Comparison of ENCODE assay signal across 24 cellular contexts in genomic region chr12:46751173-46751572, GRCh38.
"Had no signal": no experiment of that assay in that cellular context is flagged by ENCODE, and none has a peak within 500 bp of the region (broad histone marks: within the 10 kb centered on the region; RNA-seq: fewer than 3 reads in every experiment).

No MANE protein-coding gene starts in this region.

- H3K27ac ChIP-seq: colonic mucosa, epithelial cell of prostate, esophagus squamous epithelium, gastrocnemius medialis, heart right ventricle, left lung, lower lobe of right lung had no signal

- H3K27ac Mint-ChIP-seq: dendritic cell treated with granulocyte-macrophage colony-stimulating factor and Interleukin-4, amounts not matched to agents 40 ng/mL and 50 ng/mL, for 4 days; effector memory CD8-positive, alpha-beta T cell; endodermal cell; mesothelial cell of epicardium had no signal

- H3K9me3 ChIP-seq: colonic mucosa, esophagus squamous epithelium, gastrocnemius medialis, lower lobe of right lung, mucosa of descending colon had no signal

- FAIRE-seq: keratinocyte had no signal

- H3K27me3 Mint-ChIP-seq: dendritic cell treated with granulocyte-macrophage colony-stimulating factor and Interleukin-4, amounts not matched to agents 40 ng/mL and 50 ng/mL, for 4 days had no signal

- H3K27me3 ChIP-seq: colonic mucosa, esophagus squamous epithelium, gastrocnemius medialis, heart right ventricle, left lung had no signal

- H3K4me3 ChIP-seq: colonic mucosa, esophagus squamous epithelium, gastrocnemius medialis, heart right ventricle, left lung, lower lobe of right lung, mucosa of descending colon had no signal

- H3K4me1 Mint-ChIP-seq: endodermal cell, mesothelial cell of epicardium had no signal

- DNase-seq: colonic mucosa; cortex of kidney; effector CD8-positive, alpha-beta T cell; effector memory CD8-positive, alpha-beta T cell; endodermal cell; erythroblast; esophagus squamous epithelium; foreskin fibroblast; foreskin melanocyte; gastrocnemius medialis; glutamatergic neuron; head of caudate nucleus; heart right ventricle; hippocampal formation; left cardiac atrium; left lung; left ventricle myocardium superior; lower lobe of right lung; mucosa of descending colon had no signal

- ATAC-seq: effector memory CD8-positive, alpha-beta T cell; esophagus mucosa; gastrocnemius medialis; heart right ventricle; left cardiac atrium; left lung; left ventricle myocardium superior; lower lobe of right lung; mucosa of descending colon had no signal

- H3K4me3 Mint-ChIP-seq: dendritic cell treated with granulocyte-macrophage colony-stimulating factor and Interleukin-4, amounts not matched to agents 40 ng/mL and 50 ng/mL, for 4 days; effector memory CD8-positive, alpha-beta T cell; endodermal cell; mesothelial cell of epicardium had no signal

- H3K4me1 ChIP-seq: colonic mucosa, esophagus squamous epithelium, gastrocnemius medialis, heart right ventricle, left lung, lower lobe of right lung had no signal

- H3K36me3 Mint-ChIP-seq: mesothelial cell of epicardium had no signal

- H3K36me3 ChIP-seq: colonic mucosa, esophagus squamous epithelium, gastrocnemius medialis, heart right ventricle, left lung, lower lobe of right lung had no signal
